In genomic region chr12:124836759-124837158, GRCh38 we compare ENCODE assay signal across 15 cellular contexts. TPM values are rescaled to one million over a fixed set of nuclear protein-coding genes. Genes with fewer than 3 reads are reported as not detected.
DNase-seq lines count a peak whose midpoint lies in the region; ATAC-seq and TF ChIP-seq lines count a peak whose summit lies in the region.
"Had no signal": no experiment of that assay in that cellular context is flagged by ENCODE, and none has a peak within 500 bp of the region (broad histone marks: within the 10 kb centered on the region; RNA-seq: fewer than 3 reads in every experiment).

No MANE protein-coding gene starts in this region.

- no peak overlapping the region for H3K4me3 Mint-ChIP-seq in HFFc6
- no peak overlapping the region for H3K4me3 Mint-ChIP-seq in osteocyte (ENCODE audit: unreplicated experiment)
- H3K4me3 Mint-ChIP-seq: CD8-positive, alpha-beta T cell had no signal

- no peaks in the 10 kb centered on the region for H3K9me3 Mint-ChIP-seq in HFFc6
- H3K9me3 Mint-ChIP-seq in osteocyte (ENCODE audit: unreplicated experiment) = no peaks in the 10 kb centered on the region
- H3K9me3 Mint-ChIP-seq: CD8-positive, alpha-beta T cell had no signal

- H3K4me1 ChIP-seq in liver (ENCODE audit: control insufficient read depth in 4 of 4, insufficient read depth in 4 of 4, low read length in 3 of 4) = peaks cover 17 to 32% (median 25%) of the 10 kb centered on the region in 4 donors
- H3K4me1 ChIP-seq in skeletal muscle tissue (ENCODE audit: control insufficient read depth in 3 of 3, insufficient read depth in 3 of 3, low read length in 3 of 3) = peaks cover 26 to 35% (median 33%) of the 10 kb centered on the region in 3 donors

- ATAC-seq in HG03460 (IDR thresholded peaks at IDR 0.05; ENCODE audit: unreplicated experiment) = no peak
- ATAC-seq: CD8-positive, alpha-beta T cell had no signal

- H3K4me3 ChIP-seq in liver (ENCODE audit: low read depth in 1 of 3, low read length in 3 of 3) (no peak overlapping the region), skeletal muscle tissue (ENCODE audit: low read length in 3 of 3) (no peak overlapping the region)
- H3K4me3 ChIP-seq: BLaER1, MG63 had no signal

- TF ChIP-seq RAD21 in liver (IDR thresholded peaks at IDR 0.05) = no peak

- H3K36me3 Mint-ChIP-seq in HFFc6 (ENCODE audit: low read depth) = no peaks in the 10 kb centered on the region; the same call in 1 of the 2 replicates
- H3K36me3 Mint-ChIP-seq in osteocyte (ENCODE audit: unreplicated experiment) = no peaks in the 10 kb centered on the region
- H3K36me3 Mint-ChIP-seq: CD8-positive, alpha-beta T cell had no signal

- H3K4me1 Mint-ChIP-seq in HFFc6 (ENCODE audit: low read depth) (peaks cover 76% of the 10 kb centered on the region), osteocyte (ENCODE audit: unreplicated experiment) (peaks cover 71% of the 10 kb centered on the region)

- TF ChIP-seq CTCF in HFFc6 (IDR thresholded peaks at IDR 0.05) (no peak), VCaP (conservative IDR thresholded peaks at IDR 0.05) (no peak), liver (IDR thresholded peaks at IDR 0.05; ENCODE audit: low read depth, low read length, missing input control) (no peak), osteocyte (IDR thresholded peaks at IDR 0.05) (no peak)

- H3K9me3 ChIP-seq in liver (ENCODE audit: control insufficient read depth in 4 of 4, low read length in 3 of 4) (no peaks in the 10 kb centered on the region), skeletal muscle tissue (ENCODE audit: control insufficient read depth in 3 of 3, low read length in 3 of 3) (no peaks in the 10 kb centered on the region)
- H3K9me3 ChIP-seq: MG63 had no signal

- H3K9ac ChIP-seq in liver (ENCODE audit: low read depth in 1 of 2, low read length in 2 of 2) (no peak overlapping the region), skeletal muscle tissue (ENCODE audit: low read depth in 1 of 3, low read length in 3 of 3) (peak overlapping the region in 1 of 3 donors; percentile 20)
- H3K9ac ChIP-seq: BLaER1 had no signal

- no peak for DNase-seq in HFFc6
- no peak for DNase-seq in osteocyte (ENCODE audit: extremely low spot score, unreplicated experiment)
- DNase-seq in NAMALWA (ENCODE audit: low spot score) = no peak
- DNase-seq: CD8-positive, alpha-beta T cell; MG63; NCI-H1092 treated with DMSO at 0.1 percent for 48 hours; NCI-H2107; NCI-H345; NCI-H69; OCI-M1 had no signal

- 82% methylated on average over 6 of the region's 6 CpGs for WGBS in liver

- H3K27me3 Mint-ChIP-seq in HFFc6 (ENCODE audit: insufficient read depth) (no peaks in the 10 kb centered on the region; the same call in 1 of the 2 replicates), osteocyte (ENCODE audit: unreplicated experiment) (no peaks in the 10 kb centered on the region)

- no peaks in the 10 kb centered on the region for H3K36me3 ChIP-seq in liver (ENCODE audit: control insufficient read depth in 4 of 4, insufficient read depth in 3 of 4, low read depth in 1 of 4, low read length in 3 of 4)
- H3K36me3 ChIP-seq in skeletal muscle tissue (ENCODE audit: control insufficient read depth in 3 of 3, insufficient read depth in 3 of 3, low read length in 3 of 3) = no peaks in the 10 kb centered on the region
- H3K36me3 ChIP-seq: MG63 had no signal

- H3K27ac ChIP-seq in VCaP (peak overlapping the region; percentile 86), liver (ENCODE audit: low read depth in 1 of 2, low read length in 2 of 2) (peak overlapping the region; percentile 6 to 94), skeletal muscle tissue (ENCODE audit: low read depth, low read length) (peak overlapping the region; percentile 48)
- H3K27ac ChIP-seq: BLaER1 had no signal

- H3K27ac Mint-ChIP-seq in HFFc6 = peak overlapping the region; percentile 92; the same call in 1 of the 2 replicates
- no peak overlapping the region for H3K27ac Mint-ChIP-seq in osteocyte (ENCODE audit: unreplicated experiment)
- H3K27ac Mint-ChIP-seq: CD8-positive, alpha-beta T cell had no signal

- H3K27me3 ChIP-seq in liver (ENCODE audit: control insufficient read depth in 4 of 4, insufficient read depth in 4 of 4, low read length in 3 of 4) = no peaks in the 10 kb centered on the region
- no peaks in the 10 kb centered on the region for H3K27me3 ChIP-seq in skeletal muscle tissue (ENCODE audit: control insufficient read depth in 3 of 3, insufficient read depth in 3 of 3, low read length in 3 of 3)
- H3K27me3 ChIP-seq: BLaER1, MG63 had no signal

TF ChIP-seq in liver, 16 proteins besides CTCF, POLR2A, EP300 and RAD21:
- TF ChIP-seq NR2F2 (IDR thresholded peaks at IDR 0.05) (no peak), SP1 (IDR thresholded peaks at IDR 0.05) (no peak), JUND (IDR thresholded peaks at IDR 0.05) (no peak), YY1 (IDR thresholded peaks at IDR 0.05) (no peak), FOXA2 (IDR thresholded peaks at IDR 0.05) (no peak), FOXA1 (IDR thresholded peaks at IDR 0.05) (no peak), TAF1 (conservative IDR thresholded peaks at IDR 0.05) (no peak), HNF4G (IDR thresholded peaks at IDR 0.05) (no peak)
- TF ChIP-seq, protein P1, sequence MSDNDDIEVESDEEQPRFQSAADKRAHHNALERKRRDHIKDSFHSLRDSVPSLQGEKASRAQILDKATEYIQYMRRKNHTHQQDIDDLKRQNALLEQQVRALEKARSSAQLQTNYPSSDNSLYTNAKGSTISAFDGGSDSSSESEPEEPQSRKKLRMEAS (IDR thresholded peaks at IDR 0.05) = no peak
- TF ChIP-seq, protein P2, sequence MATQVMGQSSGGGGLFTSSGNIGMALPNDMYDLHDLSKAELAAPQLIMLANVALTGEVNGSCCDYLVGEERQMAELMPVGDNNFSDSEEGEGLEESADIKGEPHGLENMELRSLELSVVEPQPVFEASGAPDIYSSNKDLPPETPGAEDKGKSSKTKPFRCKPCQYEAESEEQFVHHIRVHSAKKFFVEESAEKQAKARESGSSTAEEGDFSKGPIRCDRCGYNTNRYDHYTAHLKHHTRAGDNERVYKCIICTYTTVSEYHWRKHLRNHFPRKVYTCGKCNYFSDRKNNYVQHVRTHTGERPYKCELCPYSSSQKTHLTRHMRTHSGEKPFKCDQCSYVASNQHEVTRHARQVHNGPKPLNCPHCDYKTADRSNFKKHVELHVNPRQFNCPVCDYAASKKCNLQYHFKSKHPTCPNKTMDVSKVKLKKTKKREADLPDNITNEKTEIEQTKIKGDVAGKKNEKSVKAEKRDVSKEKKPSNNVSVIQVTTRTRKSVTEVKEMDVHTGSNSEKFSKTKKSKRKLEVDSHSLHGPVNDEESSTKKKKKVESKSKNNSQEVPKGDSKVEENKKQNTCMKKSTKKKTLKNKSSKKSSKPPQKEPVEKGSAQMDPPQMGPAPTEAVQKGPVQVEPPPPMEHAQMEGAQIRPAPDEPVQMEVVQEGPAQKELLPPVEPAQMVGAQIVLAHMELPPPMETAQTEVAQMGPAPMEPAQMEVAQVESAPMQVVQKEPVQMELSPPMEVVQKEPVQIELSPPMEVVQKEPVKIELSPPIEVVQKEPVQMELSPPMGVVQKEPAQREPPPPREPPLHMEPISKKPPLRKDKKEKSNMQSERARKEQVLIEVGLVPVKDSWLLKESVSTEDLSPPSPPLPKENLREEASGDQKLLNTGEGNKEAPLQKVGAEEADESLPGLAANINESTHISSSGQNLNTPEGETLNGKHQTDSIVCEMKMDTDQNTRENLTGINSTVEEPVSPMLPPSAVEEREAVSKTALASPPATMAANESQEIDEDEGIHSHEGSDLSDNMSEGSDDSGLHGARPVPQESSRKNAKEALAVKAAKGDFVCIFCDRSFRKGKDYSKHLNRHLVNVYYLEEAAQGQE (IDR thresholded peaks at IDR 0.05) = no peak
TF ChIP-seq in liver: peak in this region for 0.

RNA-seq across cellular contexts. Expression of gene SCARB1, which starts 26.9 kb away (rescaled TPM):
- total RNA-seq in HFFc6 (2021; fragmentation: NEBNext Ultra II Directional; extraction: Animal tissue kit (Norgen Biotek cat#: 25700)) = 10 to 100 TPM; 34.8 to 46.3 (median 36.8) TPM
- 100 to 1,000 TPM in 1 of 2 donors, 10 to 100 TPM in 1; 85.3 to 169 TPM for total RNA-seq in liver
- 100 to 1,000 TPM; 112 to 289 TPM for polyA plus RNA-seq in liver
- total RNA-seq in skeletal muscle tissue = 5.2 TPM
- 27.1 and 28.2 TPM in 2 replicates for total RNA-seq in osteocyte
